Comparison of ENCODE assay signal across 21 cellular contexts in the genomic region with DNA sequence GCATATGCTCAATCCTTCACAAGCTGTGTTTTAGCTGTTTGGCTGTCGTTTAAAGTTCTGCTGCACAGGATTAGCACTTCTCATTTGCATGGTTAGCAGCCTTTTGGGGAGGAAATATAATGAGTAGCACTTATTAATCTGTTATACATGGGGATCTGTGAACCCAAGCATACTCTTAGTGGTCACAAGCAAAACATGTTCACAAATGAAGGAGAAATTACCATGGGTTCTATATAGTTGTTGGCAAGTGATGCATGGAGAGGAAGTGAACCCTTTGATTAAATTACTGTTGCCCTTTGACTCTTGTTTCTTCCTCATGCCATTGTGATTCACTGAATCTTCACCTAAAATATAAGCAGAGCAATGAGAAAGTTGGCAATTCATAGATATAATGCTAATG. TPM values are rescaled to one million over a fixed set of nuclear protein-coding genes. Genes with fewer than 3 reads are reported as not detected.
DNase-seq lines count a peak whose midpoint lies in the region; ATAC-seq lines count a peak whose summit lies in the region.
"Had no signal": no experiment of that assay in that cellular context is flagged by ENCODE, and none has a peak within 500 bp of the region (broad histone marks: within the 10 kb centered on the region; RNA-seq: fewer than 3 reads in every experiment).

No MANE protein-coding gene starts in this region.

- ATAC-seq in GM18868 (IDR thresholded peaks at IDR 0.05; ENCODE audit: unreplicated experiment) (peak; percentile 56), HG03354 (IDR thresholded peaks at IDR 0.05; ENCODE audit: poor library complexity, severe bottlenecking, unreplicated experiment) (peak; percentile 74), GM21390 (IDR thresholded peaks at IDR 0.05; ENCODE audit: unreplicated experiment) (no peak), HG03039 (IDR thresholded peaks at IDR 0.05; ENCODE audit: unreplicated experiment) (no peak)
- ATAC-seq: activated T-cell treated with anti-CD3 and anti-CD28 coated beads, Interleukin-2, amount 50 U/mL, for 4 hours; K562 had no signal

- DNase-seq in CD1c-positive myeloid dendritic cell (ENCODE audit: extremely low spot score) (peak; percentile 30), dermis blood vessel endothelial cell (peak; percentile 21), DMS53 (lab: John Stamatoyannopoulos, UW) (no peak), ureter (ENCODE audit: low spot score) (no peak)
- DNase-seq: ACHN; activated T-cell treated with anti-CD3 and anti-CD28 coated beads, Interleukin-2, amount 50 U/mL, for 4 hours; CD4-positive, alpha-beta T cell; endodermal cell; H7; head of caudate nucleus; NCI-H2081; NCI-H524; occipital lobe; PC-9; stimulated activated CD8-positive, alpha-beta memory T cell treated with anti-CD3 and anti-CD28 coated beads, Interleukin-4, amount 100 ng/mL, for 48 hours; testis had no signal

RNA-seq across cellular contexts. Expression of gene PIK3CG, which starts 18.5 kb away (rescaled TPM):
- 4.1 and 6.6 TPM in 2 replicates for total RNA-seq in dermis blood vessel endothelial cell
- 5.3 TPM for total RNA-seq in ureter
- total RNA-seq: PC-9 had no signal

Comparison
In these comparisons a context has a peak if more than half of its experiments do, and no peak if none do; other contexts are left out.
1. DNase-seq: peak in CD1c-positive myeloid dendritic cell (single experiment) and dermis blood vessel endothelial cell (single experiment); none in DMS53 (single experiment) and ureter (single experiment).
2. ATAC-seq: peak in GM18868 (single experiment) and HG03354 (single experiment); none in GM21390 (single experiment) and HG03039 (single experiment).